Comparison of ENCODE assay signal across 19 cellular contexts in the genomic region with DNA sequence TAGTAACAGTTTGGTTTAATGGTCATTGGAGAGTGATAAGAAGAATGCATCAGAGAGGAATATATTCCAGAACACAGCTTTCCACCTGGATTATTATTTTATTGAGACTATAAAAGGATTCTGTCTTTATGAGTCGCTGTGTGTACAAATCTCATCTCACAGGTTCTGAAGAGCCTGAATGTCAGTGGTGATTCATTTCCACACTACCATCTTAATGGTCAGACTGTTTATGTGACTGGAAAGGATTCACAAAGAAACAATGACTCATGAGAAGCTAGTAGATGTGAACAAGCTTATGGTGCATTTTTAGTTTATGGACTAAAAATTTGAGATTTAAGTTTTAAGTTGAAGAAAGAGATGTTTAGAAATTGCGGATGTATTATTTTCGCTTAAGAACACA.
DNase-seq lines count a peak whose midpoint lies in the region; ATAC-seq and TF ChIP-seq lines count a peak whose summit lies in the region.
"Had no signal": no experiment of that assay in that cellular context is flagged by ENCODE, and none has a peak within 500 bp of the region (broad histone marks: within the 10 kb centered on the region; RNA-seq: fewer than 3 reads in every experiment).

No MANE protein-coding gene starts in this region.

- no peak overlapping the region for H3K27ac Mint-ChIP-seq in CD14-positive monocyte
- H3K27ac Mint-ChIP-seq: activated naive CD8-positive, alpha-beta T cell treated with anti-CD3 and anti-CD28 coated beads for 36 hours; T-helper 1 cell treated with Interleukin-12 subunit alpha and Interleukin-12 subunit beta and Interleukin-4 antibody, amounts not matched to agents 30 μg/mL and 1 μg/mL, for 36 hours had no signal

- H4K5ac ChIP-seq in IMR-90 (ENCODE audit: low read depth, low read length), result no peak overlapping the region

- no peaks in the 10 kb centered on the region; the same call in 1 of the 2 replicates for H3K4me1 ChIP-seq in IMR-90 (ENCODE audit: control insufficient read depth, insufficient read depth, low read length)
- no peaks in the 10 kb centered on the region for H3K4me1 ChIP-seq in right lobe of liver
- H3K4me1 ChIP-seq: esophagus squamous epithelium had no signal

- H2AK9ac ChIP-seq in IMR-90 (replicated peaks; ENCODE audit: low read depth, low read length, poor library complexity), result no peak overlapping the region

- H3K27me3 ChIP-seq in IMR-90 (ENCODE audit: control insufficient read depth, insufficient read depth, low read length) (no peaks in the 10 kb centered on the region), right lobe of liver (no peaks in the 10 kb centered on the region)
- H3K27me3 ChIP-seq: esophagus squamous epithelium had no signal

- no peaks in the 10 kb centered on the region for H3K27me3 Mint-ChIP-seq in CD14-positive monocyte (ENCODE audit: low read depth in 3 of 3)
- H3K27me3 Mint-ChIP-seq: activated naive CD8-positive, alpha-beta T cell treated with anti-CD3 and anti-CD28 coated beads for 36 hours had no signal

- peak overlapping the region; percentile 44; the same call in 1 of the 2 replicates for H3K4me2 ChIP-seq in IMR-90 (ENCODE audit: low read depth, low read length)

- H3K79me1 ChIP-seq in IMR-90 (ENCODE audit: low read depth in 1 of 2, low read length in 2 of 2), result no peaks in the 10 kb centered on the region

- H3K9ac ChIP-seq in IMR-90 (ENCODE audit: low read depth, low read length), result no peak overlapping the region

- TF ChIP-seq POLR2A in IMR-90 (IDR thresholded peaks at IDR 0.05; ENCODE audit: low read depth, low read length) (no peak), right lobe of liver (IDR thresholded peaks at IDR 0.05) (no peak)

- no peak overlapping the region; a peak in 1 of 4 replicates for H4K8ac ChIP-seq in IMR-90 (ENCODE audit: low read depth in 2 of 2, low read length in 2 of 2)

- H2BK15ac ChIP-seq in IMR-90 (ENCODE audit: low read depth, low read length), result no peak overlapping the region

- no peak overlapping the region for H2AK5ac ChIP-seq in IMR-90 (ENCODE audit: low read depth, low read length)

- H3K4me3 ChIP-seq in AG10803 (ENCODE audit: low read length), result no peak overlapping the region
- H3K4me3 ChIP-seq in IMR-90 (ENCODE audit: insufficient read depth, low read depth, low read length), result no peak overlapping the region
- H3K4me3 ChIP-seq in choroid plexus epithelial cell (ENCODE audit: low read depth, low read length), result no peak overlapping the region
- H3K4me3 ChIP-seq in right lobe of liver, result no peak overlapping the region
- H3K4me3 ChIP-seq: esophagus squamous epithelium had no signal

- no peak overlapping the region for H3K14ac ChIP-seq in IMR-90 (replicated peaks; ENCODE audit: low read depth, low read length)

- no peaks in the 10 kb centered on the region for H3K9me1 ChIP-seq in IMR-90 (ENCODE audit: insufficient read depth, low read length)

- H2BK120ac ChIP-seq in IMR-90 (ENCODE audit: low read depth, low read length), result peak overlapping the region; percentile 58

- no peak overlapping the region for H3K27ac ChIP-seq in IMR-90 (ENCODE audit: insufficient read depth, low read length)
- H3K27ac ChIP-seq in right lobe of liver, result no peak overlapping the region
- H3K27ac ChIP-seq: esophagus squamous epithelium had no signal

- no peak overlapping the region for H3K4me3 Mint-ChIP-seq in CD14-positive monocyte
- H3K4me3 Mint-ChIP-seq: activated naive CD8-positive, alpha-beta T cell treated with anti-CD3 and anti-CD28 coated beads for 36 hours; T-helper 1 cell treated with Interleukin-12 subunit alpha and Interleukin-12 subunit beta and Interleukin-4 antibody, amounts not matched to agents 30 μg/mL and 1 μg/mL, for 36 hours had no signal

- CTCF ChIA-PET in IMR-90 (lab: Yijun Ruan, JAX), result no interaction called here

- H2AFZ ChIP-seq in IMR-90 (replicated peaks; ENCODE audit: low read length, poor library complexity), result no peak overlapping the region

- H3K36me3 ChIP-seq in IMR-90 (ENCODE audit: control insufficient read depth, insufficient read depth, low read length) (no peaks in the 10 kb centered on the region), right lobe of liver (no peaks in the 10 kb centered on the region)
- H3K36me3 ChIP-seq: esophagus squamous epithelium had no signal

- no TSS peak for BruUV-seq in IMR-90 (replicated peaks; lab: Mats Ljungman, UMichigan)

- H3K9me3 ChIP-seq in IMR-90 (ENCODE audit: control insufficient read depth, insufficient read depth, low read length) (no peaks in the 10 kb centered on the region), right lobe of liver (no peaks in the 10 kb centered on the region)
- H3K9me3 ChIP-seq: esophagus squamous epithelium had no signal

- peak overlapping the region; percentile 86 for H2BK5ac ChIP-seq in IMR-90 (ENCODE audit: low read depth, low read length, poor library complexity, severe bottlenecking)

- POLR2A ChIA-PET in IMR-90 (lab: Charles Lee; ENCODE audit: unreplicated experiment), result no interaction called here

- 100% methylated on average over 1 of the region's 3 CpGs; no CpG with 5 or more reads in 1 of the 2 experiments for WGBS in IMR-90 (ENCODE audit: extremely low coverage in 2 of 2, insufficient read length in 1 of 2), 2 experiments
- 93% methylated on average over 3 of the region's 3 CpGs for WGBS in right lobe of liver (ENCODE audit: insufficient coverage, low coverage, low lambda C conversion rate, missing lambda C conversion rate)

- no peaks in the 10 kb centered on the region for H3K4me1 Mint-ChIP-seq in CD14-positive monocyte
- H3K4me1 Mint-ChIP-seq: activated naive CD8-positive, alpha-beta T cell treated with anti-CD3 and anti-CD28 coated beads for 36 hours had no signal

- no peak overlapping the region for H3K4ac ChIP-seq in IMR-90 (ENCODE audit: low read depth, low read length)

- no peak overlapping the region for H3K18ac ChIP-seq in IMR-90 (ENCODE audit: low read depth, low read length)

- H4K91ac ChIP-seq in IMR-90 (ENCODE audit: insufficient read depth, low read depth, low read length), result no peak overlapping the region

- in situ Hi-C loops in IMR-90 (cut with MboI; ENCODE audit: low sequenced_read_pairs), result no loop called here

- peaks cover 0 to 2% (median 0%) of the 10 kb centered on the region in 7 donors for H3K9me3 Mint-ChIP-seq in CD14-positive monocyte

- intact Hi-C loops in IMR-90 (cut with micrococcal nuclease) (no loop called here), right lobe of liver (cut with DNase I) (no loop called here), CD14-positive monocyte (cut with micrococcal nuclease) (no loop called here)

- H3K56ac ChIP-seq in IMR-90 (ENCODE audit: extremely low read depth, insufficient read depth, low read length), result no peak overlapping the region

- TF ChIP-seq CTCF in AG10803 (conservative IDR thresholded peaks at IDR 0.05; ENCODE audit: low read length), result no peak
- TF ChIP-seq CTCF in IMR-90 (conservative IDR thresholded peaks at IDR 0.05; ENCODE audit: low read depth, low read length), result no peak
- no peak for TF ChIP-seq CTCF in choroid plexus epithelial cell (conservative IDR thresholded peaks at IDR 0.05; ENCODE audit: low read depth, low read length)
- TF ChIP-seq CTCF in right lobe of liver (IDR thresholded peaks at IDR 0.05), result no peak
- TF ChIP-seq CTCF in CD14-positive monocyte (IDR thresholded peaks at IDR 0.05), result no peak

- TF ChIP-seq RAD21 in IMR-90 (IDR thresholded peaks at IDR 0.05; ENCODE audit: low read length), result 0 out of 2 replicates have a peak, but pooled peaks have one; percentile 9

- dilution Hi-C loops in IMR-90 (cut with HindIII; ENCODE audit: low sequenced_read_pairs, unreplicated experiment), result no loop called here

- no peak overlapping the region for H3K23ac ChIP-seq in IMR-90 (ENCODE audit: low read depth, low read length)

- DNase-seq in AG10803 (ENCODE audit: low read depth), result peak; percentile 29
- DNase-seq in IMR-90, result peak; percentile 97
- peak; percentile 94 for DNase-seq in choroid plexus epithelial cell (ENCODE audit: low read depth)
- peak; percentile 65 for DNase-seq in kidney glomerular epithelial cell (lab: John Stamatoyannopoulos, UW)
- no peak for DNase-seq in SW 1271 (lab: John Stamatoyannopoulos, UW)
- no peak for DNase-seq in right lobe of liver
- DNase-seq in CD14-positive monocyte (ENCODE audit: low spot score), result no peak
- DNase-seq: activated CD4-positive, alpha-beta T cell treated with anti-CD3 and anti-CD28 coated beads for 1 hour; activated naive CD8-positive, alpha-beta T cell treated with anti-CD3 and anti-CD28 coated beads for 36 hours; activated T-cell treated with anti-CD3 and anti-CD28 coated beads for 4 hours; Calu3; cortex of kidney; esophagus squamous epithelium; H7; midbrain; NCI-H2029; NCI-H526 treated with DMSO at 0.1 percent for 48 hours had no signal

- no peaks in the 10 kb centered on the region for H4K20me1 ChIP-seq in IMR-90 (ENCODE audit: insufficient read depth, low read length)

- no peaks in the 10 kb centered on the region for H3K36me3 Mint-ChIP-seq in CD14-positive monocyte
- H3K36me3 Mint-ChIP-seq: activated naive CD8-positive, alpha-beta T cell treated with anti-CD3 and anti-CD28 coated beads for 36 hours had no signal

- ATAC-seq in IMR-90 (ENCODE audit: low read depth) (peak; percentile 83), right lobe of liver (no peak), HG02840 (IDR thresholded peaks at IDR 0.05; ENCODE audit: low FRiP score, unreplicated experiment) (no peak)

- H2BK20ac ChIP-seq in IMR-90 (ENCODE audit: low read depth, low read length), result 0 out of 2 replicates have a peak overlapping the region, but pooled peaks have one; percentile 29

TF ChIP-seq in IMR-90, 13 proteins besides CTCF, POLR2A, EP300 and RAD21 (continues in another document):
- TF ChIP-seq FOS (IDR thresholded peaks at IDR 0.05; ENCODE audit: low read depth, low read length), result peak; percentile 97
- peak; percentile 80 for TF ChIP-seq MAFK (IDR thresholded peaks at IDR 0.05; ENCODE audit: low read depth, low read length)
- no peak for TF ChIP-seq CEBPB (IDR thresholded peaks at IDR 0.05; ENCODE audit: low read depth, low read length)
- no peak for TF ChIP-seq SMC3 (IDR thresholded peaks at IDR 0.05; ENCODE audit: low read depth, low read length)
- TF ChIP-seq RCOR1 (IDR thresholded peaks at IDR 0.05; ENCODE audit: insufficient replicate concordance, low read length), result no peak
- TF ChIP-seq NFE2L2 (IDR thresholded peaks at IDR 0.05; ENCODE audit: low read depth, low read length), result peak; percentile 45; the same call in 1 of the 2 replicates
- TF ChIP-seq BHLHE40 (IDR thresholded peaks at IDR 0.05; ENCODE audit: low read depth, low read length), result peak; percentile 51; the same call in 1 of the 2 replicates
- no peak for TF ChIP-seq ELK1 (IDR thresholded peaks at IDR 0.05; ENCODE audit: borderline replicate concordance, low read depth, low read length)

Comparison
In these comparisons a context has a peak if more than half of its experiments do, and no peak if none do; other contexts are left out.
1. DNase-seq: peak in AG10803 (single experiment), IMR-90 (single experiment), choroid plexus epithelial cell (single experiment) and kidney glomerular epithelial cell (single experiment); none in SW 1271 (0 of 2), right lobe of liver (0 of 3) and CD14-positive monocyte (single experiment).